ENCODE assay signal across 25 cellular contexts in the genomic region with DNA sequence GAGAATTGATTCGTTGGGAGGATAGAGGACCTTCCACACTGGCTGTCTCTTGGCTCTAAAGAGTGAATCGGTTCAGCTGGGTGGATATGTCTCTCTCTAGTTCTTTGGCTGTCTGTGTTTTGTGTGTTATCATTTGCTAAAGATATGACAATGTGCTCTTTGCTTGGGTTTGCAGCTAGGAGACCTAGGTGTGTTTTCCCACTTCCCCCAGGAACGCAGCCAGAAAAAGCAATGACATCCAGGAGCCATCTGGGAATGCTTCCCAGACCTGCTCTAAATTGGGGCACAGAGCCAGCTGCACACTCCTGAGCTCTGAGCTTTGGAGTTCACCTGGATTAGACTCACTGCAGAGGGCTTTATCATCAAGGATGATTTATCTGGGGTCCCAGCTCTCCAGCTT. TPM values are rescaled to one million over a fixed set of nuclear protein-coding genes. Genes with fewer than 3 reads are reported as not detected.
DNase-seq lines count a peak whose midpoint lies in the region; ATAC-seq and TF ChIP-seq lines count a peak whose summit lies in the region.
"Had no signal": no experiment of that assay in that cellular context is flagged by ENCODE, and none has a peak within 500 bp of the region (broad histone marks: within the 10 kb centered on the region; RNA-seq: fewer than 3 reads in every experiment).

No MANE protein-coding gene starts in this region.

- H3K27ac Mint-ChIP-seq in MCF 10A (ENCODE audit: low read depth, unreplicated experiment): no peak overlapping the region
- no peak overlapping the region for H3K27ac Mint-ChIP-seq in activated T-helper 2 cell treated with anti-CD3 and anti-CD28 coated beads, Interferon-gamma antibody, Interleukin-2, Interleukin-4, amounts not matched to agents 10 μg/mL and 5 μg/mL and 100 μg/mL, durations not matched to agents 14 hours and 24 hours and 36 hours
- H3K27ac Mint-ChIP-seq: CD4-positive, CD25-positive, alpha-beta regulatory T cell; IgD-negative memory B cell; natural killer cell had no signal

- 3% methylated on average over 3 of the region's 3 CpGs for WGBS in mammary epithelial cell (ENCODE audit: low coverage, missing lambda C conversion rate)

- CTCF ChIA-PET in MCF 10A (lab: Yijun Ruan, JAX): interaction anchor here (0.8 to 1.4 kb wide), 3 partner anchors 11 to 183 kb away, joined by 3 to 5 read pairs (median 4); no protein-coding TSS in a partner anchor
- CTCF ChIA-PET in mammary epithelial cell (lab: Charles Lee; ENCODE audit: low non-redundant PET): no interaction called here

- no peaks in the 10 kb centered on the region for H3K4me1 ChIP-seq in mammary epithelial cell (ENCODE audit: insufficient read depth, low read length)
- peaks cover 33% of the 10 kb centered on the region for H3K4me1 ChIP-seq in left ventricle myocardium inferior
- H3K4me1 ChIP-seq: colonic mucosa, psoas muscle, vagina had no signal

- peaks cover 14% of the 10 kb centered on the region for H3K4me1 Mint-ChIP-seq in MCF 10A (ENCODE audit: insufficient read depth, unreplicated experiment)
- no peaks in the 10 kb centered on the region for H3K4me1 Mint-ChIP-seq in activated T-helper 2 cell treated with anti-CD3 and anti-CD28 coated beads, Interferon-gamma antibody, Interleukin-2, Interleukin-4, amounts not matched to agents 10 μg/mL and 5 μg/mL and 100 μg/mL, durations not matched to agents 14 hours and 24 hours and 36 hours (ENCODE audit: low read depth)
- H3K4me1 Mint-ChIP-seq: CD4-positive, CD25-positive, alpha-beta regulatory T cell; IgD-negative memory B cell had no signal

- dilution Hi-C loops in mammary epithelial cell (cut with HindIII; ENCODE audit: low sequenced_read_pairs): no loop called here

- no peak overlapping the region for H3K4me3 ChIP-seq in mammary epithelial cell (replicated peaks in 1 of 3; ENCODE audit: insufficient read depth in 1 of 3, low read depth in 2 of 3, low read length in 3 of 3)
- no peak overlapping the region for H3K4me3 ChIP-seq in left ventricle myocardium inferior
- H3K4me3 ChIP-seq: colonic mucosa, hepatocyte, psoas muscle, smooth muscle cell, vagina had no signal

- H3K27me3 Mint-ChIP-seq in MCF 10A (ENCODE audit: insufficient read depth, unreplicated experiment): peaks cover 29% of the 10 kb centered on the region
- H3K27me3 Mint-ChIP-seq in activated T-helper 2 cell treated with anti-CD3 and anti-CD28 coated beads, Interferon-gamma antibody, Interleukin-2, Interleukin-4, amounts not matched to agents 10 μg/mL and 5 μg/mL and 100 μg/mL, durations not matched to agents 14 hours and 24 hours and 36 hours (ENCODE audit: low read depth): peaks cover 2% of the 10 kb centered on the region

- no peak overlapping the region for H3K4me2 ChIP-seq in mammary epithelial cell (ENCODE audit: insufficient read depth, low read depth, low read length)
- H3K4me2 ChIP-seq: hepatocyte, smooth muscle cell had no signal

- H3K36me3 Mint-ChIP-seq in MCF 10A (ENCODE audit: insufficient read depth, unreplicated experiment): peaks cover 6% of the 10 kb centered on the region
- no peaks in the 10 kb centered on the region for H3K36me3 Mint-ChIP-seq in activated T-helper 2 cell treated with anti-CD3 and anti-CD28 coated beads, Interferon-gamma antibody, Interleukin-2, Interleukin-4, amounts not matched to agents 10 μg/mL and 5 μg/mL and 100 μg/mL, durations not matched to agents 14 hours and 24 hours and 36 hours (ENCODE audit: low read depth)
- H3K36me3 Mint-ChIP-seq: CD4-positive, CD25-positive, alpha-beta regulatory T cell; IgD-negative memory B cell; natural killer cell had no signal

- DNase-seq in MCF 10A (ENCODE audit: unreplicated experiment): peak; percentile 80
- DNase-seq in mammary epithelial cell: no peak
- peak; percentile 45 for DNase-seq in astrocyte of the hippocampus (ENCODE audit: low read depth, low spot score)
- peak; percentile 56 for DNase-seq in left ventricle myocardium inferior
- no peak for DNase-seq in stimulated activated CD4-positive, alpha-beta T cell treated with anti-CD3 and anti-CD28 coated beads, Interleukin-15, amount 100 ng/mL, for 24 hours
- no peak for DNase-seq in activated T-helper 2 cell treated with anti-CD3 and anti-CD28 coated beads, Interferon-gamma antibody, Interleukin-2, Interleukin-4, amounts not matched to agents 10 μg/mL and 5 μg/mL and 100 μg/mL, durations not matched to agents 14 hours and 24 hours and 36 hours (ENCODE audit: low spot score)
- no peak for DNase-seq in T1000 (lab: John Stamatoyannopoulos, UW)
- DNase-seq: activated CD4-positive, CD25-positive, alpha-beta regulatory T cell treated with anti-CD3 and anti-CD28 coated beads, Interleukin-2, amount 50 U/mL, for 72 hours; activated naive CD4-positive, alpha-beta T cell treated with anti-CD3 and anti-CD28 coated beads, Interleukin-2, amount 50 U/mL, for 16 hours; activated T-cell treated with anti-CD3 and anti-CD28 coated beads, Interleukin-2, amount 50 U/mL, for 4 hours; aorta; CD4-positive, CD25-positive, alpha-beta regulatory T cell; colonic mucosa; DMS79; mesendoderm; MV-4-11; natural killer cell; NCI-H82; psoas muscle; stimulated activated CD4-positive, alpha-beta T cell treated with anti-CD3 and anti-CD28 coated beads, Interleukin-4, amount 100 ng/mL, for 4 hours had no signal

- no peaks in the 10 kb centered on the region for H3K9me3 Mint-ChIP-seq in MCF 10A (ENCODE audit: unreplicated experiment)
- H3K9me3 Mint-ChIP-seq in activated T-helper 2 cell treated with anti-CD3 and anti-CD28 coated beads, Interferon-gamma antibody, Interleukin-2, Interleukin-4, amounts not matched to agents 10 μg/mL and 5 μg/mL and 100 μg/mL, durations not matched to agents 14 hours and 24 hours and 36 hours: no peaks in the 10 kb centered on the region
- H3K9me3 Mint-ChIP-seq: activated T-cell treated with anti-CD3 and anti-CD28 coated beads, Interleukin-2, amount 50 U/mL, for 4 hours; IgD-negative memory B cell; natural killer cell had no signal

- H3K79me2 ChIP-seq in mammary epithelial cell (ENCODE audit: insufficient read depth, low read length): no peaks in the 10 kb centered on the region
- H3K79me2 ChIP-seq: hepatocyte had no signal

- in situ Hi-C loops in mammary epithelial cell (cut with MboI; ENCODE audit: low sequenced_read_pairs in 2 of 2): no loop called here

- no peak for ATAC-seq in HG03159 (IDR thresholded peaks at IDR 0.05; ENCODE audit: unreplicated experiment)
- ATAC-seq: activated T-cell treated with anti-CD3 and anti-CD28 coated beads, Interleukin-2, amount 50 U/mL, for 4 hours; natural killer cell; psoas muscle had no signal

- H3K9me3 ChIP-seq in mammary epithelial cell (replicated peaks; ENCODE audit: insufficient read depth, low read length) (no peaks in the 10 kb centered on the region), left ventricle myocardium inferior (replicated peaks) (no peaks in the 10 kb centered on the region)
- H3K9me3 ChIP-seq: colonic mucosa, psoas muscle, vagina had no signal

- POLR2A ChIA-PET in MCF 10A (lab: Yijun Ruan, JAX): interaction anchor here (0.9 to 1.2 kb wide), 3 partner anchors 12 to 38 kb away, joined by 3 to 4 read pairs (median 4); a partner anchor contains a TSS

- H2AFZ ChIP-seq in mammary epithelial cell (ENCODE audit: low read depth, low read length): no peak overlapping the region
- H2AFZ ChIP-seq: hepatocyte had no signal

- H3K27me3 ChIP-seq in mammary epithelial cell (ENCODE audit: insufficient read depth, low read length) (no peaks in the 10 kb centered on the region), left ventricle myocardium inferior (ENCODE audit: low read depth) (no peaks in the 10 kb centered on the region)
- H3K27me3 ChIP-seq: colonic mucosa, hepatocyte, vagina had no signal

- H3K36me3 ChIP-seq in mammary epithelial cell (ENCODE audit: insufficient read depth, low read length) (no peaks in the 10 kb centered on the region), left ventricle myocardium inferior (no peaks in the 10 kb centered on the region)
- H3K36me3 ChIP-seq: colonic mucosa, vagina had no signal

- H3K27ac ChIP-seq in mammary epithelial cell (ENCODE audit: insufficient read depth, low read depth, low read length): no peak overlapping the region
- peak overlapping the region; percentile 75 for H3K27ac ChIP-seq in left ventricle myocardium inferior (replicated peaks)
- H3K27ac ChIP-seq: colonic mucosa, hepatocyte, psoas muscle, vagina had no signal

- H3K4me3 Mint-ChIP-seq in MCF 10A (ENCODE audit: unreplicated experiment): no peak overlapping the region
- no peak overlapping the region for H3K4me3 Mint-ChIP-seq in activated T-helper 2 cell treated with anti-CD3 and anti-CD28 coated beads, Interferon-gamma antibody, Interleukin-2, Interleukin-4, amounts not matched to agents 10 μg/mL and 5 μg/mL and 100 μg/mL, durations not matched to agents 14 hours and 24 hours and 36 hours (ENCODE audit: low read depth)
- H3K4me3 Mint-ChIP-seq: activated T-cell treated with anti-CD3 and anti-CD28 coated beads, Interleukin-2, amount 50 U/mL, for 4 hours; CD4-positive, CD25-positive, alpha-beta regulatory T cell; IgD-negative memory B cell; natural killer cell had no signal

- TF ChIP-seq CTCF in MCF 10A (IDR thresholded peaks at IDR 0.05; ENCODE audit: unreplicated experiment) (no peak), mammary epithelial cell (conservative IDR thresholded peaks at IDR 0.05 in 1 of 2, IDR thresholded peaks at IDR 0.05 in 1 of 2; ENCODE audit: extremely low read depth in 1 of 2, insufficient read depth in 1 of 2, low read depth in 1 of 2, low read length in 2 of 2) (no peak), left ventricle myocardium inferior (IDR thresholded peaks at IDR 0.05; ENCODE audit: borderline replicate concordance) (no peak)

- intact Hi-C loops in MCF 10A (cut with micrococcal nuclease) (no loop called here), mammary epithelial cell (cut with micrococcal nuclease) (no loop called here), left ventricle myocardium inferior (cut with micrococcal nuclease) (no loop called here)
- intact Hi-C loops in activated T-helper 2 cell treated with anti-CD3 and anti-CD28 coated beads, Interferon-gamma antibody, Interleukin-2, Interleukin-4, amounts not matched to agents 10 μg/mL and 5 μg/mL and 100 μg/mL, durations not matched to agents 14 hours and 24 hours and 36 hours (cut with micrococcal nuclease): no loop called here

- H3K9ac ChIP-seq in mammary epithelial cell (ENCODE audit: insufficient read depth, low read length): no peak overlapping the region

- H4K20me1 ChIP-seq in mammary epithelial cell (ENCODE audit: insufficient read depth, low read length): no peaks in the 10 kb centered on the region

- BruUV-seq in MCF 10A (replicated peaks; lab: Mats Ljungman, UMichigan) (no TSS peak), mammary epithelial cell (replicated peaks; lab: Mats Ljungman, UMichigan) (no TSS peak)

RNA-seq across cellular contexts. Expression of a gene that starts 12.8 kb away (rescaled TPM):
- total RNA-seq in MCF 10A (2022): 22.6 and 23.0 TPM in 2 replicates
- under 1 TPM; 0.33 to 0.71 TPM for total RNA-seq in mammary epithelial cell
- 0.69 TPM for polyA plus RNA-seq in mammary epithelial cell
- polyA minus RNA-seq in mammary epithelial cell: 1.8 TPM
- 120 TPM for total RNA-seq in left ventricle myocardium inferior
- total RNA-seq in activated T-helper 2 cell treated with anti-CD3 and anti-CD28 coated beads, Interferon-gamma antibody, Interleukin-2, Interleukin-4, amounts not matched to agents 10 μg/mL and 5 μg/mL and 100 μg/mL, durations not matched to agents 14 hours and 24 hours and 36 hours: 0.05 and 0.25 TPM in 2 replicates

Comparison
In these comparisons a context has a peak if more than half of its experiments do, and no peak if none do; other contexts are left out.
1. DNase-seq: peak in MCF 10A (single experiment), astrocyte of the hippocampus (single experiment) and left ventricle myocardium inferior (single experiment); none in mammary epithelial cell (single experiment), stimulated activated CD4-positive, alpha-beta T cell treated with anti-CD3 and anti-CD28 coated beads, Interleukin-15, amount 100 ng/mL, for 24 hours (single experiment), activated T-helper 2 cell treated with anti-CD3 and anti-CD28 coated beads, Interferon-gamma antibody, Interleukin-2, Interleukin-4, amounts not matched to agents 10 μg/mL and 5 μg/mL and 100 μg/mL, durations not matched to agents 14 hours and 24 hours and 36 hours (single experiment) and T1000 (single experiment).
2. RNA of a gene that starts 12.8 kb away (total RNA-seq): 120 TPM in left ventricle myocardium inferior (single experiment) and 22.6 to 23.0 TPM in MCF 10A; 0.33 to 0.71 TPM in mammary epithelial cell and 0.05 to 0.25 TPM in activated T-helper 2 cell treated with anti-CD3 and anti-CD28 coated beads, Interferon-gamma antibody, Interleukin-2, Interleukin-4, amounts not matched to agents 10 μg/mL and 5 μg/mL and 100 μg/mL, durations not matched to agents 14 hours and 24 hours and 36 hours; every median in the first group is over 10 times any median in the second.